In genomic region chr1:231421616-231421970, GRCh38 we compare ENCODE assay signal across 8 cellular contexts. TPM values are rescaled to one million over a fixed set of nuclear protein-coding genes. Genes with fewer than 3 reads are reported as not detected.
DNase-seq lines count a peak whose midpoint lies in the region; ATAC-seq and TF ChIP-seq lines count a peak whose summit lies in the region.

No MANE protein-coding gene starts in this region.

- no peak for TF ChIP-seq CTCF in DOHH2 (IDR thresholded peaks at IDR 0.05; ENCODE audit: low read depth, low read length, poor library complexity, severe bottlenecking)
- TF ChIP-seq CTCF in VCaP (conservative IDR thresholded peaks at IDR 0.05): no peak
- no peak for TF ChIP-seq CTCF in thoracic aorta (IDR thresholded peaks at IDR 0.05)

- no peaks in the 10 kb centered on the region for H3K9me3 ChIP-seq in DOHH2 (ENCODE audit: control insufficient read depth, insufficient read depth, low read length)
- no peaks in the 10 kb centered on the region for H3K9me3 ChIP-seq in mononuclear cell (ENCODE audit: low read depth, low read length)
- no peaks in the 10 kb centered on the region for H3K9me3 ChIP-seq in thoracic aorta

- H3K27ac ChIP-seq in DOHH2 (ENCODE audit: low read depth, low read length) (peak overlapping the region; percentile 55), VCaP (peak overlapping the region; percentile 95), thoracic aorta (peak overlapping the region; percentile 95 to 96)

- H3K4me1 ChIP-seq in DOHH2 (ENCODE audit: control insufficient read depth, low read length) (peaks cover 35% of the 10 kb centered on the region), mononuclear cell (ENCODE audit: insufficient read depth, low read length) (peaks cover 40% of the 10 kb centered on the region), thoracic aorta (ENCODE audit: control insufficient read depth in 1 of 2, low read depth in 2 of 2) (peaks cover 25 to 41% of the 10 kb centered on the region in 2 donors)

- H3K79me2 ChIP-seq in DOHH2 (ENCODE audit: control insufficient read depth, low read length): peaks cover 47% of the 10 kb centered on the region

- H4K20me1 ChIP-seq in DOHH2 (ENCODE audit: control insufficient read depth, insufficient read depth, low read depth, low read length): peaks cover 25% of the 10 kb centered on the region

- peaks cover 34 to 52% of the 10 kb centered on the region in 2 donors for H3K4me1 Mint-ChIP-seq in effector memory CD8-positive, alpha-beta T cell (ENCODE audit: low read depth in 2 of 2)

- no peaks in the 10 kb centered on the region for H3K9me2 ChIP-seq in DOHH2 (replicated peaks; ENCODE audit: control insufficient read depth, low read length)

- peak overlapping the region in 1 of 2 donors; percentile 47 for H3K27ac Mint-ChIP-seq in effector memory CD8-positive, alpha-beta T cell

- peak overlapping the region; percentile 78 for H3K4me2 ChIP-seq in DOHH2 (ENCODE audit: low read length)

- H3K36me3 ChIP-seq in DOHH2 (ENCODE audit: control insufficient read depth, low read length): peaks cover 20% of the 10 kb centered on the region
- no peaks in the 10 kb centered on the region for H3K36me3 ChIP-seq in thoracic aorta

- H3K27me3 ChIP-seq in DOHH2 (ENCODE audit: control insufficient read depth, low read length) (peaks cover 17% of the 10 kb centered on the region), mononuclear cell (ENCODE audit: insufficient read depth, low read length) (peaks cover 28% of the 10 kb centered on the region), thoracic aorta (replicated peaks; ENCODE audit: insufficient read depth) (no peaks in the 10 kb centered on the region)

- peaks cover under 1% of the 10 kb centered on the region for H3K36me3 Mint-ChIP-seq in effector memory CD8-positive, alpha-beta T cell (ENCODE audit: insufficient read depth)

- H3K4me3 Mint-ChIP-seq in effector memory CD8-positive, alpha-beta T cell: peak overlapping the region; percentile 81 to 84

- ATAC-seq in GM19452 (IDR thresholded peaks at IDR 0.05; ENCODE audit: unreplicated experiment) (peak; percentile 36), HG03521 (IDR thresholded peaks at IDR 0.05; ENCODE audit: unreplicated experiment) (peak; percentile 30), thoracic aorta (ENCODE audit: insufficient number of reproducible peaks, low FRiP score, low read depth) (peak; percentile 59)
- peak; percentile 41 for ATAC-seq in effector memory CD8-positive, alpha-beta T cell (replicated peaks)

- no peaks in the 10 kb centered on the region for H3K9me3 Mint-ChIP-seq in effector memory CD8-positive, alpha-beta T cell

- H3K27me3 Mint-ChIP-seq in effector memory CD8-positive, alpha-beta T cell: no peaks in the 10 kb centered on the region

- peak in 2 of 3 experiments; percentile 36 to 44 for DNase-seq in effector memory CD8-positive, alpha-beta T cell
- DNase-seq in thoracic aorta (ENCODE audit: low spot score) (no peak), dedifferentiated amniotic fluid mesenchymal stem cell (ENCODE audit: extremely low spot score) (no peak)

- peaks cover 5% of the 10 kb centered on the region; the same call in 1 of the 2 replicates for H3F3A ChIP-seq in DOHH2 (ENCODE audit: control insufficient read depth, insufficient read depth)

- H3K4me3 ChIP-seq in DOHH2 (ENCODE audit: low read length): peak overlapping the region; percentile 85
- H3K4me3 ChIP-seq in mononuclear cell (ENCODE audit: low read length): peak overlapping the region; percentile 64
- peak overlapping the region; percentile 87 for H3K4me3 ChIP-seq in thoracic aorta

RNA-seq across cellular contexts. Expression of gene EGLN1, which starts 0.5 kb away (rescaled TPM):
- total RNA-seq in mononuclear cell: 19.0 TPM
- total RNA-seq in thoracic aorta: 10 to 100 TPM; 40.6 to 42.7 TPM

Comparison
In these comparisons a context has a peak if more than half of its experiments do, and no peak if none do; other contexts are left out.
1. DNase-seq: peak in effector memory CD8-positive, alpha-beta T cell (2 of 3); none in thoracic aorta (single experiment) and dedifferentiated amniotic fluid mesenchymal stem cell (single experiment).
2. Peak in every context shown above with its lines, with median percentiles within 50 percentile points of each other: H3K27ac ChIP-seq, H3K4me3 ChIP-seq and ATAC-seq.